ENCODE assay signal across 1 cellular context in genomic region chr9:93209097-93209496, GRCh38.
A peak's percentile ranks its signal among the peaks of the same experiment; 100 is the strongest.
TF ChIP-seq lines count a peak whose summit lies in the region.

No MANE protein-coding gene starts in this region.

TF ChIP-seq in HepG2, 621 proteins besides CTCF, POLR2A, EP300 and RAD21 (continued from another document and continues in another):
- peak; percentile 69; the same call in 1 of the 2 replicates for TF ChIP-seq HIC2 (CRISPR knock-in tag; IDR thresholded peaks at IDR 0.05; ENCODE audit: low read depth)
- no peak for TF ChIP-seq NFYC (CRISPR knock-in tag; IDR thresholded peaks at IDR 0.05)
- TF ChIP-seq PRDM10 (CRISPR knock-in tag; IDR thresholded peaks at IDR 0.05; ENCODE audit: low read depth) = no peak
- no peak for TF ChIP-seq NR2F6 (IDR thresholded peaks at IDR 0.05)
- 0 out of 2 replicates have a peak, but pooled peaks have one; percentile 14 for TF ChIP-seq NR2F6 (CRISPR knock-in tag; IDR thresholded peaks at IDR 0.05)
- no peak for TF ChIP-seq GPBP1L1 (CRISPR knock-in tag; IDR thresholded peaks at IDR 0.05)
- TF ChIP-seq MAFK (conservative IDR thresholded peaks at IDR 0.05 in 1 of 2, IDR thresholded peaks at IDR 0.05 in 1 of 2; ENCODE audit: low read length in 2 of 2) = no peak
- 0 out of 2 replicates have a peak, but pooled peaks have one; percentile 22 for TF ChIP-seq ZBTB37 (CRISPR knock-in tag; IDR thresholded peaks at IDR 0.05)
- no peak for TF ChIP-seq IRX3 (CRISPR knock-in tag; IDR thresholded peaks at IDR 0.05; ENCODE audit: borderline replicate concordance, low read depth)
- no peak for TF ChIP-seq ZBTB1 (CRISPR knock-in tag; IDR thresholded peaks at IDR 0.05; ENCODE audit: borderline replicate concordance)
- TF ChIP-seq BORCS8-MEF2B (CRISPR knock-in tag; IDR thresholded peaks at IDR 0.05) = no peak
- TF ChIP-seq TFAP4 (IDR thresholded peaks at IDR 0.05; ENCODE audit: borderline replicate concordance, low read depth) = peak; percentile 40; the same call in 1 of the 2 replicates
- peak; percentile 61; the same call in 1 of the 2 replicates for TF ChIP-seq ZBTB38 (CRISPR knock-in tag; IDR thresholded peaks at IDR 0.05)
- TF ChIP-seq LRRFIP1 (CRISPR knock-in tag; conservative IDR thresholded peaks at IDR 0.05) = no peak
- TF ChIP-seq TBX2 (CRISPR knock-in tag; IDR thresholded peaks at IDR 0.05; ENCODE audit: borderline replicate concordance) = peak; percentile 56; the same call in 1 of the 2 replicates
- no peak for TF ChIP-seq ZNF205 (CRISPR knock-in tag; IDR thresholded peaks at IDR 0.05)
- peak; percentile 26; the same call in 1 of the 2 replicates for TF ChIP-seq HDAC1 (CRISPR knock-in tag; IDR thresholded peaks at IDR 0.05)
- no peak for TF ChIP-seq ZSCAN30 (CRISPR knock-in tag; IDR thresholded peaks at IDR 0.05)
- no peak for TF ChIP-seq RFX3 (CRISPR knock-in tag; IDR thresholded peaks at IDR 0.05)
- no peak for TF ChIP-seq ZBTB4 (CRISPR knock-in tag; IDR thresholded peaks at IDR 0.05; ENCODE audit: borderline replicate concordance)
- TF ChIP-seq ATF2 (CRISPR knock-in tag; IDR thresholded peaks at IDR 0.05) = peak; percentile 47; the same call in 1 of the 2 replicates
- TF ChIP-seq ZFX (CRISPR knock-in tag; IDR thresholded peaks at IDR 0.05; ENCODE audit: low read depth) = peak; percentile 47; the same call in 1 of the 2 replicates
- no peak for TF ChIP-seq ZNF749 (CRISPR knock-in tag; IDR thresholded peaks at IDR 0.05; ENCODE audit: borderline replicate concordance)
- 0 out of 2 replicates have a peak, but pooled peaks have one; percentile 36 for TF ChIP-seq KDM6A (CRISPR knock-in tag; IDR thresholded peaks at IDR 0.05; ENCODE audit: low read depth)
- TF ChIP-seq RXRA (CRISPR knock-in tag; IDR thresholded peaks at IDR 0.05) = peak; percentile 68; the same call in 1 of the 2 replicates
- TF ChIP-seq PHF21A (CRISPR knock-in tag; IDR thresholded peaks at IDR 0.05) = 0 out of 2 replicates have a peak, but pooled peaks have one; percentile 11
- TF ChIP-seq FOXO1 (CRISPR knock-in tag; IDR thresholded peaks at IDR 0.05) = peak; percentile 56; the same call in 1 of the 2 replicates
- TF ChIP-seq KMT2B (CRISPR knock-in tag; IDR thresholded peaks at IDR 0.05) = no peak
- TF ChIP-seq SAP130 (CRISPR knock-in tag; IDR thresholded peaks at IDR 0.05; ENCODE audit: low read depth) = no peak
- TF ChIP-seq ZNF788 (CRISPR knock-in tag; IDR thresholded peaks at IDR 0.05; ENCODE audit: borderline replicate concordance) = peak; percentile 25; the same call in 1 of the 2 replicates
- TF ChIP-seq ARID4A (CRISPR knock-in tag; IDR thresholded peaks at IDR 0.05; ENCODE audit: borderline replicate concordance) = peak; percentile 27; the same call in 1 of the 2 replicates
- TF ChIP-seq KLF16 (CRISPR knock-in tag; IDR thresholded peaks at IDR 0.05) = no peak
- TF ChIP-seq ZNF781 (CRISPR knock-in tag; IDR thresholded peaks at IDR 0.05; ENCODE audit: borderline replicate concordance, not compliant biosample characterization) = no peak
- TF ChIP-seq ZNF362 (CRISPR knock-in tag; IDR thresholded peaks at IDR 0.05; ENCODE audit: borderline replicate concordance) = peak; percentile 86
